Comparison of ENCODE assay signal across 10 cellular contexts in the genomic region with DNA sequence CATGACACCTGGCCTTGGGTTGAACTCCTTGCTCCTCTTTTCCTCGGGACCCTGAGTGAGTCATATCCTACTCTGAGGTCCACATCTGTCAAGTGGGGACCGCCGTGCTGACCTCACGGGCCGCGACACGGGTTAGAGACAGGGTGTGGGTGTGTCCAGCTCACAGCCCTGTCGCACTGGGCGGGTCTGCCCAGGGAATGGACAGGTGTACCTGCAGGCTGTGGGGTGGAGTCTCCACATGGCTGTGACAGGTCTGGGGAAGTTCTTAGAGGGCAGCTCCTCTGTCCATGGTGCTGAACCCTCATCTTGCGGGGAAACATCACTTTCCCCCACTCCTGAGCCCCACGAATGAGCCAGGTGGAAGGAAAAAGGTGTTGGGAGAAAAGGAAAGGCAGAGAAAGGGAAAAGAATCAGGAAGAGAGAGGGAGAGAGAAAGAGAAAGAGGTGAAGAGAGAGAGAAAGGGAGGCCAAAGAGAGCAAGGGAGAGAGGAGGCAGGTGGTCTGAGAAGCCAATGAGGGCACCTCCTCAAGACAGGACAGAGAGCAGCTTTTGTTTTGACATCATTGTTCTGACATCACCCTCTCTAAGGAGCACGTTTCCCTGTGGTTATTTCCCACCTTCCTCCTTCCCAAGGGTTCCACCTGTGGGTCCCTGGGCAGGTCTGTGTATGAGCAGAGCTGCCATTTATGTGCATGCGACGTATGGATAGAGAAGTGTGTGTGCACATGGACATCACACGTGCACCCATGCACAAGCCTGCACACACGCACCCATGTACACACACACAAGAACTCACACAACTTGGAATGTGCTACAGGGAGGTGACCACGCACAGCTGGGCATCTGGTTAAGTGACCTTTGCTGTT. TPM values are rescaled to one million over a fixed set of nuclear protein-coding genes. Genes with fewer than 3 reads are reported as not detected.
DNase-seq lines count a peak whose midpoint lies in the region; ATAC-seq and TF ChIP-seq lines count a peak whose summit lies in the region.
"Had no signal": no experiment of that assay in that cellular context is flagged by ENCODE, and none has a peak within 500 bp of the region (broad histone marks: within the 10 kb centered on the region; RNA-seq: fewer than 3 reads in every experiment).

No MANE protein-coding gene starts in this region.

- POLR2A ChIA-PET in GM10248 (lab: Yijun Ruan, JAX) (no interaction called here), HEK293T (lab: Yijun Ruan, JAX) (no interaction called here)
- POLR2A ChIA-PET in naive thymus-derived CD4-positive, alpha-beta T cell (lab: Charles Lee), result no interaction called here

- peak overlapping the region in 3 of 9 donors; percentile 45 to 86 (median 79) for H3K27ac Mint-ChIP-seq in naive thymus-derived CD4-positive, alpha-beta T cell
- H3K27ac Mint-ChIP-seq in HFFc6, result no peak overlapping the region

- peak; percentile 53 for ATAC-seq in naive thymus-derived CD4-positive, alpha-beta T cell
- ATAC-seq in sciatic nerve, result no peak

- TF ChIP-seq CTCF in GM10248 (IDR thresholded peaks at IDR 0.05; ENCODE audit: control extremely low read depth, extremely low read depth, low read depth, missing control alignments), result no peak
- TF ChIP-seq CTCF in choroid plexus epithelial cell (conservative IDR thresholded peaks at IDR 0.05; ENCODE audit: low read depth, low read length), result no peak
- TF ChIP-seq CTCF in HFFc6 (IDR thresholded peaks at IDR 0.05), result no peak
- no peak for TF ChIP-seq CTCF in ascending aorta (IDR thresholded peaks at IDR 0.05)

- H3K4me3 Mint-ChIP-seq in naive thymus-derived CD4-positive, alpha-beta T cell, result no peak overlapping the region
- H3K4me3 Mint-ChIP-seq in HFFc6, result no peak overlapping the region

- intact Hi-C loops in naive thymus-derived CD4-positive, alpha-beta T cell (cut with micrococcal nuclease), result no loop called here
- intact Hi-C loops in sciatic nerve (cut with DNase I), result no loop called here
- intact Hi-C loops in ascending aorta (cut with DNase I), result no loop called here

- CTCF ChIA-PET in GM10248 (lab: Yijun Ruan, JAX) (interaction anchor here (1.8 kb wide), 1 partner anchor 272 kb away, joined by 5 read pairs; no protein-coding TSS in a partner anchor), HEK293T (lab: Yijun Ruan, JAX) (no interaction called here)
- CTCF ChIA-PET in naive thymus-derived CD4-positive, alpha-beta T cell (lab: Charles Lee), result no interaction called here

- no peaks in the 10 kb centered on the region for H3K27me3 ChIP-seq in naive thymus-derived CD4-positive, alpha-beta T cell (ENCODE audit: control insufficient read depth in 2 of 2, insufficient read depth in 2 of 2, low read length in 2 of 2)
- no peaks in the 10 kb centered on the region for H3K27me3 ChIP-seq in ascending aorta

- peaks cover 14 to 50% (median 33%) of the 10 kb centered on the region in 5 donors for H3K27me3 Mint-ChIP-seq in naive thymus-derived CD4-positive, alpha-beta T cell
- peaks cover 16% of the 10 kb centered on the region for H3K27me3 Mint-ChIP-seq in HFFc6 (ENCODE audit: insufficient read depth)

- H3K4me1 Mint-ChIP-seq in naive thymus-derived CD4-positive, alpha-beta T cell, result peaks cover 0 to 7% (median 2%) of the 10 kb centered on the region in 7 donors
- H3K4me1 Mint-ChIP-seq in HFFc6 (ENCODE audit: low read depth), result no peaks in the 10 kb centered on the region

- H3K9me3 Mint-ChIP-seq in naive thymus-derived CD4-positive, alpha-beta T cell, result peaks cover 0 to 12% (median 5%) of the 10 kb centered on the region in 11 donors
- peaks cover 4% of the 10 kb centered on the region for H3K9me3 Mint-ChIP-seq in HFFc6

- no peaks in the 10 kb centered on the region for H3K4me1 ChIP-seq in naive thymus-derived CD4-positive, alpha-beta T cell (ENCODE audit: control insufficient read depth in 2 of 2, insufficient read depth in 2 of 2, low read length in 2 of 2)
- no peaks in the 10 kb centered on the region for H3K4me1 ChIP-seq in ascending aorta
- H3K4me1 ChIP-seq: upper lobe of left lung had no signal

- peaks cover 0 to 8% (median 0%) of the 10 kb centered on the region in 5 donors for H3K36me3 Mint-ChIP-seq in naive thymus-derived CD4-positive, alpha-beta T cell
- no peaks in the 10 kb centered on the region for H3K36me3 Mint-ChIP-seq in HFFc6 (ENCODE audit: low read depth)

- H3K9me3 ChIP-seq in naive thymus-derived CD4-positive, alpha-beta T cell (ENCODE audit: control insufficient read depth in 2 of 3, low read length in 3 of 3), result no peaks in the 10 kb centered on the region
- no peaks in the 10 kb centered on the region for H3K9me3 ChIP-seq in ascending aorta
- H3K9me3 ChIP-seq: upper lobe of left lung had no signal

- H3K4me3 ChIP-seq in choroid plexus epithelial cell (ENCODE audit: low read depth, low read length), result no peak overlapping the region
- H3K4me3 ChIP-seq in naive thymus-derived CD4-positive, alpha-beta T cell (ENCODE audit: low read length), result no peak overlapping the region
- H3K4me3 ChIP-seq in ascending aorta, result no peak overlapping the region
- H3K4me3 ChIP-seq: upper lobe of left lung had no signal

- DNase-seq in GM10248 (ENCODE audit: extremely low spot score) (peak; percentile 61), MV-4-11 (lab: John Stamatoyannopoulos, UW) (peak; percentile 13), choroid plexus epithelial cell (ENCODE audit: low read depth) (peak; percentile 21), sciatic nerve (ENCODE audit: low spot score) (no peak), HFFc6 (no peak), ascending aorta (ENCODE audit: low spot score in 2 of 2) (no peak), HEK293T (ENCODE audit: extremely low spot score) (no peak)
- peak in 4 of 9 donors; percentile 33 to 51 (median 40) for DNase-seq in naive thymus-derived CD4-positive, alpha-beta T cell
- DNase-seq: upper lobe of left lung had no signal

- H3K27ac ChIP-seq in naive thymus-derived CD4-positive, alpha-beta T cell (ENCODE audit: low read depth, low read length), result no peak overlapping the region
- H3K27ac ChIP-seq in ascending aorta, result no peak overlapping the region
- H3K27ac ChIP-seq: upper lobe of left lung had no signal

- no peaks in the 10 kb centered on the region for H3K36me3 ChIP-seq in naive thymus-derived CD4-positive, alpha-beta T cell (ENCODE audit: control insufficient read depth in 2 of 3, insufficient read depth in 3 of 3, low read length in 3 of 3)
- H3K36me3 ChIP-seq in ascending aorta, result no peaks in the 10 kb centered on the region
- H3K36me3 ChIP-seq: upper lobe of left lung had no signal

TF ChIP-seq in HEK293T, 16 proteins besides CTCF, POLR2A, EP300 and RAD21:
- TF ChIP-seq FOXA1 (IDR thresholded peaks at IDR 0.05), result no peak
- TF ChIP-seq TARDBP (IDR thresholded peaks at IDR 0.05), result no peak
- TF ChIP-seq NFRKB (IDR thresholded peaks at IDR 0.05), result no peak
- no peak for TF ChIP-seq FOXK2 (IDR thresholded peaks at IDR 0.05)
- no peak for TF ChIP-seq CTBP1 (IDR thresholded peaks at IDR 0.05; ENCODE audit: borderline replicate concordance)
- TF ChIP-seq ZNF384 (IDR thresholded peaks at IDR 0.05), result no peak
- no peak for TF ChIP-seq SUZ12 (IDR thresholded peaks at IDR 0.05)
- no peak for TF ChIP-seq L3MBTL2 (conservative IDR thresholded peaks at IDR 0.05)
- no peak for TF ChIP-seq LEF1 (IDR thresholded peaks at IDR 0.05; ENCODE audit: borderline replicate concordance)
TF ChIP-seq in HEK293T: peak in this region for 0.

RNA-seq across cellular contexts. Expression of a gene that starts 32.6 kb away (rescaled TPM):
- 10 to 100 TPM in 1 of 5 experiments, 1 to 10 TPM in 1, under 1 TPM in 2, not detected in 1; 0.14 to 25.2 (median 3.2) TPM for total RNA-seq in naive thymus-derived CD4-positive, alpha-beta T cell
- under 1 TPM; 0.17 to 0.26 TPM for polyA plus RNA-seq in naive thymus-derived CD4-positive, alpha-beta T cell
- total RNA-seq in sciatic nerve, result 8.2 TPM
- not detected for total RNA-seq in HFFc6 (2021; fragmentation: NEBNext Ultra II Directional; extraction: Animal tissue kit (Norgen Biotek cat#: 25700))
- total RNA-seq in ascending aorta, result 32.8 TPM
- total RNA-seq: HT1080 had no signal

Comparison
In these comparisons a context has a peak if more than half of its experiments do, and no peak if none do; other contexts are left out.
1. DNase-seq: peak in GM10248 (single experiment), MV-4-11 (single experiment) and choroid plexus epithelial cell (single experiment); none in sciatic nerve (single experiment), HFFc6 (single experiment), ascending aorta (0 of 2) and HEK293T (single experiment).